1 cellular context compared by ENCODE assay signal in the genomic region with DNA sequence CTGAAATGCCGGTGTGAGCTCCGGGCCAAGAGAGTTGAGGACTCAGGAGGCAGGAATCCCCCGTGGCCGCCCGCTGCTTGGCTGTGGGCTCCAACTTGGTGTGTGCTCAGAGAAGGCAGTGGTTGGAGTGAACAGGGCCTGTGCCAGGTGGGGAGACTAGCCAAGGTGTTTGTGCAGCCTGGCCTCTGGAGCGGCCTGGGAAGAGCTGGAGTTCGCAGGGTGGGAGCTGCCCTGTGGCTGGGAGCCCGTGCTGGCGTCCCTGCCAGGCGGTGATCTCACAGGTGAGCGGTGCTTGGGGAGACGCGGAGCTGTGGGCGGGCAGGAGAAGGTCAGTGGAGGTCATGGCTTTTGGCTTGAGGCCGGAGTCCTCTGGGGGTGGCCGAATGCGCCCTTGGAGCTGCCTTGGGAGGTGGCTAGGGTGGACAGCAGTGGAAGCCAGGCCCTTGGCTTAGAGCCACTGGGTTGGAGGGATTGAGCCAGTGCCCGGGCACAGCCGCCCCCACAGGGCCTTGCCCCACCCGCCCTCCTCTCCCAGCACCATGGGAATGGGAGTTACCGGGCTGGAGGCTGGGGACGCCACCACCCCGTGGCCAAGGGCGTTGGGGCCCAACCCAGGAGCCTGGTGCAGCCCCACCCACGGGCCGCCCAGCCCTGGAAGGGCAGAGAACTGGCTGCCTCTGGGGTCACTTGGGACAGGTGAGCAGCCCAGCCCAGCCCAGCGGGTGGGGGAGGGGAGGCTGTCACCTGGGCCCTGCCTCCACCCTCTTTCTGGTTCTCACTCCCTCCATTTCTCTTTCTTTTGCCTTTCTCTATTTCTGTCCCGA.
TF ChIP-seq lines count a peak whose summit lies in the region.

No MANE protein-coding gene starts in this region.

TF ChIP-seq in GM12878, 131 proteins besides CTCF, POLR2A, EP300 and RAD21 (continued from another document):
- TF ChIP-seq NRF1 (conservative IDR thresholded peaks at IDR 0.05; ENCODE audit: low read depth, low read length) (no peak), RBBP5 (conservative IDR thresholded peaks at IDR 0.05) (no peak), SMAD1 (IDR thresholded peaks at IDR 0.05; ENCODE audit: low read depth, partially characterized antibody) (no peak), BHLHE40 (IDR thresholded peaks at IDR 0.05; ENCODE audit: borderline replicate concordance in 1 of 2, low read depth in 2 of 2, low read length in 1 of 2) (peak in 1 of 2 experiments; percentile 26; a peak in 1 of 4 replicates), SREBF2 (IDR thresholded peaks at IDR 0.05; ENCODE audit: low read length) (no peak), JUND (IDR thresholded peaks at IDR 0.05; ENCODE audit: low read depth, low read length) (no peak), ZBTB33 (IDR thresholded peaks at IDR 0.05) (no peak), HDAC2 (IDR thresholded peaks at IDR 0.05) (no peak), NFXL1 (IDR thresholded peaks at IDR 0.05; ENCODE audit: borderline replicate concordance) (no peak), IKZF2 (IDR thresholded peaks at IDR 0.05) (0 out of 4 replicates have a peak, but pooled peaks of 1 of the 2 experiments have one; percentile 1), SIN3A (IDR thresholded peaks at IDR 0.05; ENCODE audit: low read depth, low read length) (no peak), USF2 (IDR thresholded peaks at IDR 0.05; ENCODE audit: borderline replicate concordance, low read depth, low read length) (no peak), MTA2 (IDR thresholded peaks at IDR 0.05; ENCODE audit: low read depth) (no peak), NR2F1 (conservative IDR thresholded peaks at IDR 0.05) (peak; percentile 93), WRNIP1 (IDR thresholded peaks at IDR 0.05; ENCODE audit: borderline replicate concordance, low read depth, low read length) (no peak), RFX5 (IDR thresholded peaks at IDR 0.05; ENCODE audit: low read depth, low read length) (no peak), EZH2 (IDR thresholded peaks at IDR 0.05; ENCODE audit: borderline replicate concordance, control insufficient read depth, low read depth, low read length) (no peak), SMAD5 (IDR thresholded peaks at IDR 0.05; ENCODE audit: low read depth) (no peak), PAX5 (IDR thresholded peaks at IDR 0.05; ENCODE audit: borderline replicate concordance, low read depth, low read length) (no peak), PML (IDR thresholded peaks at IDR 0.05; ENCODE audit: low read length) (no peak), E4F1 (IDR thresholded peaks at IDR 0.05; ENCODE audit: borderline replicate concordance, partially characterized antibody) (no peak), SUZ12 (IDR thresholded peaks at IDR 0.05; ENCODE audit: unreplicated experiment) (no peak), TBL1XR1 (IDR thresholded peaks at IDR 0.05; ENCODE audit: low read depth, low read length) (no peak), TCF7 (IDR thresholded peaks at IDR 0.05; ENCODE audit: borderline replicate concordance) (no peak), STAT1 (conservative IDR thresholded peaks at IDR 0.05) (no peak), NR2C1 (IDR thresholded peaks at IDR 0.05) (no peak), MLLT1 (IDR thresholded peaks at IDR 0.05) (peak; percentile 13; the same call in 1 of the 2 replicates), TAF1 (IDR thresholded peaks at IDR 0.05; ENCODE audit: borderline replicate concordance, low read depth, low read length) (no peak), MTA3 (IDR thresholded peaks at IDR 0.05; ENCODE audit: borderline replicate concordance, low read length) (no peak), TCF12 (IDR thresholded peaks at IDR 0.05; ENCODE audit: low read depth, low read length) (0 out of 2 replicates have a peak, but pooled peaks have one; percentile 44), SREBF1 (IDR thresholded peaks at IDR 0.05; ENCODE audit: low read length) (no peak), RB1 (IDR thresholded peaks at IDR 0.05; ENCODE audit: borderline replicate concordance) (no peak), ATF2 (IDR thresholded peaks at IDR 0.05; ENCODE audit: low read length) (no peak), SMARCA5 (IDR thresholded peaks at IDR 0.05) (peak; percentile 9; the same call in 1 of the 2 replicates), CHD2 (IDR thresholded peaks at IDR 0.05; ENCODE audit: borderline replicate concordance, low read depth, low read length) (peak; percentile 66; the same call in 1 of the 2 replicates), CHD4 (IDR thresholded peaks at IDR 0.05) (no peak), CEBPB (IDR thresholded peaks at IDR 0.05; ENCODE audit: borderline replicate concordance in 1 of 2, low read depth in 2 of 2, low read length in 2 of 2) (no peak), ZNF622 (IDR thresholded peaks at IDR 0.05) (no peak), NFIC (IDR thresholded peaks at IDR 0.05; ENCODE audit: low read depth, low read length) (no peak), EED (IDR thresholded peaks at IDR 0.05; ENCODE audit: low read depth) (0 out of 2 replicates have a peak, but pooled peaks have one; percentile 3), CREB1 (IDR thresholded peaks at IDR 0.05; ENCODE audit: low read depth) (no peak), HDAC6 (IDR thresholded peaks at IDR 0.05; ENCODE audit: unreplicated experiment) (no peak), SUPT20H (IDR thresholded peaks at IDR 0.05; ENCODE audit: borderline replicate concordance, control insufficient read depth, low read depth, low read length) (no peak), MEF2A (IDR thresholded peaks at IDR 0.05; ENCODE audit: insufficient read depth, low read depth, low read length) (no peak), YBX1 (IDR thresholded peaks at IDR 0.05) (no peak), E2F4 (IDR thresholded peaks at IDR 0.05; ENCODE audit: low read depth, low read length) (no peak), FOXM1 (IDR thresholded peaks at IDR 0.05; ENCODE audit: low read depth, low read length) (no peak)
- TF ChIP-seq, protein P1, sequence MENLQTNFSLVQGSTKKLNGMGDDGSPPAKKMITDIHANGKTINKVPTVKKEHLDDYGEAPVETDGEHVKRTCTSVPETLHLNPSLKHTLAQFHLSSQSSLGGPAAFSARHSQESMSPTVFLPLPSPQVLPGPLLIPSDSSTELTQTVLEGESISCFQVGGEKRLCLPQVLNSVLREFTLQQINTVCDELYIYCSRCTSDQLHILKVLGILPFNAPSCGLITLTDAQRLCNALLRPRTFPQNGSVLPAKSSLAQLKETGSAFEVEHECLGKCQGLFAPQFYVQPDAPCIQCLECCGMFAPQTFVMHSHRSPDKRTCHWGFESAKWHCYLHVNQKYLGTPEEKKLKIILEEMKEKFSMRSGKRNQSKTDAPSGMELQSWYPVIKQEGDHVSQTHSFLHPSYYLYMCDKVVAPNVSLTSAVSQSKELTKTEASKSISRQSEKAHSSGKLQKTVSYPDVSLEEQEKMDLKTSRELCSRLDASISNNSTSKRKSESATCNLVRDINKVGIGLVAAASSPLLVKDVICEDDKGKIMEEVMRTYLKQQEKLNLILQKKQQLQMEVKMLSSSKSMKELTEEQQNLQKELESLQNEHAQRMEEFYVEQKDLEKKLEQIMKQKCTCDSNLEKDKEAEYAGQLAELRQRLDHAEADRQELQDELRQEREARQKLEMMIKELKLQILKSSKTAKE (IDR thresholded peaks at IDR 0.05; ENCODE audit: low read depth, poor library complexity, severe bottlenecking): no peak
